In genomic region chr12:1517007-1517406, GRCh38 we compare ENCODE assay signal across 10 cellular contexts.
DNase-seq lines count a peak whose midpoint lies in the region; ATAC-seq, FAIRE-seq and TF ChIP-seq lines count a peak whose summit lies in the region.
"Had no signal": no experiment of that assay in that cellular context is flagged by ENCODE, and none has a peak within 500 bp of the region (broad histone marks: within the 10 kb centered on the region; RNA-seq: fewer than 3 reads in every experiment).

No MANE protein-coding gene starts in this region.

- H3K27me3 ChIP-seq in suprapubic skin: peaks cover 4% of the 10 kb centered on the region

- WGBS in suprapubic skin: 16% methylated on average over 2 of the region's 2 CpGs

- no peak overlapping the region for H3K4me3 ChIP-seq in suprapubic skin

- H3K27ac ChIP-seq in suprapubic skin: no peak overlapping the region
- H3K27ac ChIP-seq: neutrophil had no signal

- DNase-seq in EH (ENCODE audit: low read depth) (peak; percentile 89), HT1080 (ENCODE audit: low read depth) (peak; percentile 69), astrocyte of the hippocampus (ENCODE audit: low read depth, low spot score) (peak; percentile 84), mesenteric fat pad (ENCODE audit: low spot score) (peak; percentile 9), Ammon's horn (ENCODE audit: low spot score) (no peak), suprapubic skin (ENCODE audit: low spot score in 2 of 2) (no peak), GM12892 (ENCODE audit: insufficient read length) (no peak)
- DNase-seq: activated B cell treated with CpG ODN at 0.5 μM for 24 hours had no signal

- TF ChIP-seq CTCF in suprapubic skin (IDR thresholded peaks at IDR 0.05): no peak

- H3K36me3 ChIP-seq in suprapubic skin: no peaks in the 10 kb centered on the region
- H3K36me3 ChIP-seq: neutrophil had no signal

- TF ChIP-seq POLR2A in suprapubic skin (IDR thresholded peaks at IDR 0.05): no peak
- no peak for TF ChIP-seq POLR2A in GM12892 (IDR thresholded peaks at IDR 0.05; ENCODE audit: low read depth, low read length)

- peaks cover 19% of the 10 kb centered on the region for H3K4me1 ChIP-seq in suprapubic skin

- no peak for TF ChIP-seq EP300 in suprapubic skin (IDR thresholded peaks at IDR 0.05)

- no peak for FAIRE-seq in GM12892 (lab: Jason Lieb, UNC)

- ATAC-seq in HG02840 (IDR thresholded peaks at IDR 0.05; ENCODE audit: low FRiP score, unreplicated experiment): no peak

- no peaks in the 10 kb centered on the region for H3K9me3 ChIP-seq in suprapubic skin
- H3K9me3 ChIP-seq: neutrophil had no signal

Comparison
In these comparisons a context has a peak if more than half of its experiments do, and no peak if none do; other contexts are left out.
1. DNase-seq: peak in EH (single experiment), HT1080 (single experiment), astrocyte of the hippocampus (single experiment) and mesenteric fat pad (single experiment); none in Ammon's horn (single experiment), suprapubic skin (0 of 2) and GM12892 (single experiment).